8 cellular contexts compared by ENCODE assay signal in genomic region chr1:32178380-32179192, GRCh38. TPM values are rescaled to one million over a fixed set of nuclear protein-coding genes. Genes with fewer than 3 reads are reported as not detected.
DNase-seq lines count a peak whose midpoint lies in the region; ATAC-seq and TF ChIP-seq lines count a peak whose summit lies in the region.

No MANE protein-coding gene starts in this region.

- ATAC-seq in stimulated activated naive B cell treated with anti-CD40 and anti-IgM and Interleukin-4, amounts not matched to agents 10 μg/mL and 1 μg/mL and 100 μg/mL, for 72 hours (replicated peaks): no peak
- ATAC-seq in GM18502 (IDR thresholded peaks at IDR 0.05; ENCODE audit: poor library complexity, unreplicated experiment): no peak

- H3K9me3 Mint-ChIP-seq in stimulated activated naive B cell treated with anti-CD40 and anti-IgM and Interleukin-4, amounts not matched to agents 10 μg/mL and 1 μg/mL and 100 μg/mL, for 72 hours: no peaks in the 10 kb centered on the region

- H3K9me3 ChIP-seq in SU-DHL-6 (ENCODE audit: insufficient read depth, low read length): no peaks in the 10 kb centered on the region
- H3K9me3 ChIP-seq in right atrium auricular region: no peaks in the 10 kb centered on the region

- no peak for TF ChIP-seq CTCF in SU-DHL-6 (IDR thresholded peaks at IDR 0.05; ENCODE audit: insufficient read depth, low read length, poor library complexity, severe bottlenecking)
- TF ChIP-seq CTCF in right atrium auricular region (IDR thresholded peaks at IDR 0.05): no peak

- H3K79me2 ChIP-seq in SU-DHL-6 (ENCODE audit: insufficient read depth, low read length): peaks cover 32% of the 10 kb centered on the region

- H3K9me2 ChIP-seq in SU-DHL-6 (replicated peaks; ENCODE audit: insufficient read depth, low read length): no peaks in the 10 kb centered on the region

- no peaks in the 10 kb centered on the region for H4K20me1 ChIP-seq in SU-DHL-6 (ENCODE audit: low read depth, low read length)

- H2AFZ ChIP-seq in SU-DHL-6 (ENCODE audit: low read depth, low read length, severe bottlenecking): peak overlapping the region; percentile 85

- H3K36me3 ChIP-seq in SU-DHL-6 (ENCODE audit: low read length): peaks cover 4% of the 10 kb centered on the region
- H3K36me3 ChIP-seq in right atrium auricular region: peaks cover 15% of the 10 kb centered on the region

- peak overlapping the region; percentile 90 for H3K9ac ChIP-seq in SU-DHL-6 (ENCODE audit: low read length)

- peak overlapping the region; percentile 89 to 98 for H3K4me3 Mint-ChIP-seq in stimulated activated naive B cell treated with anti-CD40 and anti-IgM and Interleukin-4, amounts not matched to agents 10 μg/mL and 1 μg/mL and 100 μg/mL, for 72 hours

- H3K4me3 ChIP-seq in SU-DHL-6 (ENCODE audit: insufficient read depth, low read length, poor library complexity, severe bottlenecking) (peak overlapping the region; percentile 89), right atrium auricular region (peak overlapping the region in 1 of 2 donors; percentile 64)

- peaks cover 0 to 35% of the 10 kb centered on the region in 2 donors for H3K4me1 ChIP-seq in right atrium auricular region

- H3K27me3 ChIP-seq in SU-DHL-6 (ENCODE audit: low read length): no peaks in the 10 kb centered on the region
- H3K27me3 ChIP-seq in right atrium auricular region: no peaks in the 10 kb centered on the region

- H3K27ac Mint-ChIP-seq in stimulated activated naive B cell treated with anti-CD40 and anti-IgM and Interleukin-4, amounts not matched to agents 10 μg/mL and 1 μg/mL and 100 μg/mL, for 72 hours: peak overlapping the region; percentile 100

- H3K4me2 ChIP-seq in SU-DHL-6 (ENCODE audit: low read depth, low read length, poor library complexity, severe bottlenecking): peak overlapping the region; percentile 89

- H3K4me1 Mint-ChIP-seq in stimulated activated naive B cell treated with anti-CD40 and anti-IgM and Interleukin-4, amounts not matched to agents 10 μg/mL and 1 μg/mL and 100 μg/mL, for 72 hours: peaks cover 23 to 42% of the 10 kb centered on the region in 2 donors

- H3F3A ChIP-seq in SU-DHL-6 (ENCODE audit: insufficient read depth): peaks cover 30% of the 10 kb centered on the region

- H3K36me3 Mint-ChIP-seq in stimulated activated naive B cell treated with anti-CD40 and anti-IgM and Interleukin-4, amounts not matched to agents 10 μg/mL and 1 μg/mL and 100 μg/mL, for 72 hours: peaks cover 26 to 37% of the 10 kb centered on the region in 2 donors

- H3K27me3 Mint-ChIP-seq in stimulated activated naive B cell treated with anti-CD40 and anti-IgM and Interleukin-4, amounts not matched to agents 10 μg/mL and 1 μg/mL and 100 μg/mL, for 72 hours: no peaks in the 10 kb centered on the region

- H3K27ac ChIP-seq in SU-DHL-6 (ENCODE audit: low read depth, low read length) (peak overlapping the region; percentile 69), right atrium auricular region (peak overlapping the region; percentile 93 to 96)

- DNase-seq in DMS53 (lab: John Stamatoyannopoulos, UW) (peak; percentile 54), DMS53 treated with DMSO at 0.1 percent for 48 hours (lab: John Stamatoyannopoulos, UW; ENCODE audit: unreplicated experiment) (no peak), right atrium auricular region (ENCODE audit: low spot score) (no peak), LoVo (ENCODE audit: low spot score) (no peak), NCI-H146 (lab: John Stamatoyannopoulos, UW) (no peak)
- DNase-seq in stimulated activated naive B cell treated with anti-CD40 and anti-IgM and Interleukin-4, amounts not matched to agents 10 μg/mL and 1 μg/mL and 100 μg/mL, for 72 hours: no peak

RNA-seq across cellular contexts. Expression of gene TXLNA, which starts 0.9 kb away (rescaled TPM):
- 10 to 100 TPM; 16.1 to 29.4 TPM for total RNA-seq in right atrium auricular region

RNA-seq across cellular contexts. Expression of gene CCDC28B, which starts 21.8 kb away (rescaled TPM):
- 10 to 100 TPM in 1 of 2 donors, 1 to 10 TPM in 1; 9.5 to 11.2 TPM for total RNA-seq in right atrium auricular region

RNA-seq across cellular contexts. Expression of gene IQCC, which starts 26.9 kb away (rescaled TPM):
- total RNA-seq in right atrium auricular region: 1 to 10 TPM in 1 of 2 donors, under 1 TPM in 1; 0.48 to 1.3 TPM

RNA-seq across cellular contexts. Expression of gene DCDC2B, which starts 30.3 kb away (rescaled TPM):
- not detected for total RNA-seq in right atrium auricular region

RNA-seq across cellular contexts. Expression of gene TMEM234, which starts 43.6 kb away (rescaled TPM):
- 1 to 10 TPM; 8.1 to 8.9 TPM for total RNA-seq in right atrium auricular region
